9 cellular contexts compared by ENCODE assay signal in the genomic region with DNA sequence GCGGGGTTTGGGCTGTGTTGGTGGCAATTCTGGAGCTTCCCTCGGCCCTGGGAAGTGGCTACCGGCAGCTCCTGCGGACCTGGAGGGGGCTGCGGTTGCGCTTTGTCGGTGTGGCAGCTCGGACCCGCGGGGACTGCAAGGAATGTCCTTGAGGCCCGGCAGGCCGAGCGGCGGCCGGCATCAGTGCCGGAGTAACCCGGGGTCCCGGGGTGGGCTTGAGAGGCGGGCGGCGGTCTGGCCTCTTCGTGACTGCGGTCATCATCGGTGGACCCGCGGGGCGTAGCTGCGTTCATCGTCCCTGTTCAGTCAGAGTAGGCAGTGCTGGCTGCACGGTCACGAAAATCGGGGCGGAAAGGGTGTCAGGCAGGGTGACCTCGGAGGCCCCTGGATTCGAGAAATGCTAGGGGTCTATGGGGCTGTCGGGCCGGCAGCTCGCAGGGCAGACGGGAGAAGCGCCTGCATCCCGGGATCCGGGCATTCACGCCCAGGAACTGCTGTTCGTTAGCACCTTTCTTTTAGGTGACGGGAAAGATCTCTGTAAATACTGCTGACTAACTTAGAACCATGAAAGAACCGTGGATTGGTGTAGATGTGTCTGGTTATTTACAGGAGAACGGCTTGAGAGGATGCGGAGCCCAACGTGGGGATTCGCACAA. TPM values are rescaled to one million over a fixed set of nuclear protein-coding genes. Genes with fewer than 3 reads are reported as not detected.
DNase-seq lines count a peak whose midpoint lies in the region; ATAC-seq and TF ChIP-seq lines count a peak whose summit lies in the region.
"Had no signal": no experiment of that assay in that cellular context is flagged by ENCODE, and none has a peak within 500 bp of the region (broad histone marks: within the 10 kb centered on the region; RNA-seq: fewer than 3 reads in every experiment).

No MANE protein-coding gene starts in this region.

- TF ChIP-seq CTCF in AG04450 (IDR thresholded peaks at IDR 0.05; ENCODE audit: low read depth, low read length) (no peak), NB4 (IDR thresholded peaks at IDR 0.05; ENCODE audit: low read depth, low read length) (no peak), adrenal gland (IDR thresholded peaks at IDR 0.05) (no peak), HFFc6 (IDR thresholded peaks at IDR 0.05) (no peak)

- H3K9me3 ChIP-seq in AG04450 (ENCODE audit: control insufficient read depth, insufficient read depth, low read length) (no peaks in the 10 kb centered on the region; the same call in 1 of the 2 replicates), adrenal gland (replicated peaks in 1 of 3) (no peaks in the 10 kb centered on the region)

- H3K4me1 ChIP-seq in adrenal gland (replicated peaks in 1 of 2), result peaks cover 0 to 49% of the 10 kb centered on the region in 2 donors

- DNase-seq in AG04450 (ENCODE audit: low read depth, low spot score) (no peak), NB4 (ENCODE audit: low read depth) (no peak), adrenal gland (peak; percentile 40 to 78 (median 55)), hepatic stellate cell (ENCODE audit: low spot score) (peak; percentile 26), skeletal muscle cell (ENCODE audit: low read depth) (no peak), AG08396 (ENCODE audit: low spot score) (no peak), HFFc6 (no peak)

- H3K36me3 ChIP-seq in adrenal gland (replicated peaks in 1 of 2), result no peaks in the 10 kb centered on the region

- H3K4me3 ChIP-seq in AG04450 (ENCODE audit: low read depth, low read length) (peak overlapping the region; percentile 91), NB4 (ENCODE audit: low read depth, low read length) (peak overlapping the region; percentile 96), adrenal gland (peak overlapping the region; percentile 38 to 98 (median 84)), skeletal muscle cell (ENCODE audit: low read depth, low read length) (peak overlapping the region; percentile 70)

- 0 out of 2 replicates have a peak, but pooled peaks cover 5% of the 10 kb centered on the region for H3K36me3 Mint-ChIP-seq in HFFc6 (ENCODE audit: low read depth)

- H3K27me3 Mint-ChIP-seq in HFFc6 (ENCODE audit: insufficient read depth), result peaks cover 2% of the 10 kb centered on the region; the same call in 1 of the 2 replicates

- WGBS in adrenal gland, 4 donors, result 0 to 1% (median 0%) methylated on average over 19 to 50 of the region's 50 CpGs

- H3K4me1 Mint-ChIP-seq in HFFc6 (ENCODE audit: low read depth), result peaks cover 42% of the 10 kb centered on the region

- H3K4me3 Mint-ChIP-seq in HFFc6, result no peak overlapping the region
- H3K4me3 Mint-ChIP-seq: mesothelial cell of epicardium had no signal

- no peak overlapping the region for H3K27ac Mint-ChIP-seq in HFFc6
- H3K27ac Mint-ChIP-seq: mesothelial cell of epicardium had no signal

- TF ChIP-seq POLR2A in NB4 (IDR thresholded peaks at IDR 0.05; ENCODE audit: extremely low read depth, insufficient read length), result no peak
- TF ChIP-seq POLR2A in adrenal gland (IDR thresholded peaks at IDR 0.05), result no peak

- peak; percentile 10 for ATAC-seq in GM19324 (IDR thresholded peaks at IDR 0.05; ENCODE audit: low FRiP score, unreplicated experiment)

- intact Hi-C loops in adrenal gland (cut with DNase I), result no loop called here

- H3K27me3 ChIP-seq in AG04450 (ENCODE audit: control insufficient read depth, insufficient read depth, low read length) (no peaks in the 10 kb centered on the region), adrenal gland (no peaks in the 10 kb centered on the region)

- H3K27ac ChIP-seq in AG04450 (ENCODE audit: low read depth, low read length), result peak overlapping the region; percentile 62
- peak overlapping the region; percentile 70 to 97 (median 94) for H3K27ac ChIP-seq in adrenal gland

- no peaks in the 10 kb centered on the region for H3K9me3 Mint-ChIP-seq in HFFc6
- H3K9me3 Mint-ChIP-seq: mesothelial cell of epicardium had no signal

- CTCF ChIA-PET in AG04450 (lab: Charles Lee), result interaction anchor here (0.7 to 1.8 kb wide), 7 partner anchors 11 to 288 kb away, joined by 3 to 11 read pairs (median 3); partner anchors contain the start of genes ANKRD31, CERT1 and POLK

- POLR2A ChIA-PET in AG04450 (lab: Yijun Ruan, JAX), result interaction anchor here (0.7 to 1.7 kb wide), 7 partner anchors 17 to 571 kb away, joined by 3 to 9 read pairs (median 4); partner anchors contain the start of genes ANKRD31, GFM2, NSA2 and POC5

RNA-seq across cellular contexts. Expression of gene HMGCR, which starts 0.5 kb away (rescaled TPM):
- 25.3 and 27.7 TPM in 2 replicates for polyA plus RNA-seq in AG04450 (2011; rRNA removed)
- polyA minus RNA-seq in AG04450 (2011; rRNA and poly(A)+ RNA removed), result 44.0 and 61.1 TPM in 2 replicates
- total RNA-seq in adrenal gland, result 100 to 1,000 TPM in 2 of 8 donors, 10 to 100 TPM in 6; 34.4 to 376 (median 59.5) TPM
- 100 to 1,000 TPM in 1 of 3 donors, 10 to 100 TPM in 1, 1 to 10 TPM in 1; 7.0 to 234 (median 25.5) TPM for polyA plus RNA-seq in adrenal gland
- total RNA-seq in HFFc6 (2021; fragmentation: NEBNext Ultra II Directional; extraction: Animal tissue kit (Norgen Biotek cat#: 25700)), result 10 to 100 TPM; 22.6 to 26.4 (median 24.4) TPM

Comparison
In these comparisons a context has a peak if more than half of its experiments do, and no peak if none do; other contexts are left out.
1. DNase-seq: peak in adrenal gland (7 of 7) and hepatic stellate cell (single experiment); none in AG04450 (single experiment), NB4 (single experiment), skeletal muscle cell (single experiment), AG08396 (single experiment) and HFFc6 (single experiment).
2. Peak in every context shown above with its lines, with median percentiles within 50 percentile points of each other: H3K4me3 ChIP-seq.